In the genomic region with DNA sequence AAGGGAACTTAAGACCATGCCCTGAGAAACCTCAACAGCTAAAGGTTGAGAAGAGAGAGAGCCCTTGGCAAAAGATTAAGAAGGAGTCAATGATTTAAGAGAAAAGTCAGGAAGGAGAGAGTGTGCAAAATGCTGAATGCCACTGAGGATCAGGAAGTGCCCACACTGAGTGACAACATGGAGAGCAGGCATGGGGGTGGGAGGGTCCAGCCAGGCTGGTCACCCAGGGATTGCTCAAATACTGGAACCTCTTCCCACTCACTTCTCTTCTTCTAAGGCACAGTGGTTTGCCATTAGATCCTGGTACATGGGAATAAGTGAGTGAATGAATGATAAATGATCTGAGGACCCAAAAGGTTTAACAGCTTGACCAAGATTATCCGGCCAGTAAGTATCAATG, we compare ENCODE assay signal across 4 cellular contexts. TPM values are rescaled to one million over a fixed set of nuclear protein-coding genes. Genes with fewer than 3 reads are reported as not detected.
"Had no signal": no experiment of that assay in that cellular context is flagged by ENCODE, and none has a peak within 500 bp of the region (broad histone marks: within the 10 kb centered on the region; RNA-seq: fewer than 3 reads in every experiment).

No MANE protein-coding gene starts in this region.

- H3K4me3 ChIP-seq: GM12878 had no signal

- DNase-seq: GDM1, GF-D8 had no signal

RNA-seq across cellular contexts. Expression of a gene that starts 11.1 kb away (rescaled TPM):
- total RNA-seq: G401, GM12878 had no signal

RNA-seq across cellular contexts. Expression of a gene that starts 25.3 kb away (rescaled TPM):
- total RNA-seq: G401, GM12878 had no signal

RNA-seq across cellular contexts. Expression of a gene that starts 31.0 kb away (rescaled TPM):
- total RNA-seq: G401 had no signal
